Comparison of ENCODE assay signal across 1 cellular context in genomic region chr1:109792056-109792831, GRCh38.
TF ChIP-seq lines count a peak whose summit lies in the region.

No MANE protein-coding gene starts in this region.

TF ChIP-seq in SK-N-SH, 30 proteins besides CTCF, POLR2A, EP300 and RAD21 (continued from another document):
- TF ChIP-seq REST (IDR thresholded peaks at IDR 0.05; ENCODE audit: low read depth, low read length) (0 out of 2 replicates have a peak, but pooled peaks have one; percentile 42), SMC3 (IDR thresholded peaks at IDR 0.05; ENCODE audit: low read depth, low read length) (peak; percentile 62), RXRA (IDR thresholded peaks at IDR 0.05; ENCODE audit: borderline replicate concordance, low read depth) (peak; percentile 18; the same call in 1 of the 2 replicates), POLR2AphosphoS5 (IDR thresholded peaks at IDR 0.05; ENCODE audit: low read depth, low read length) (no peak), NFIC (IDR thresholded peaks at IDR 0.05; ENCODE audit: borderline replicate concordance) (peak; percentile 94), TCF12 (IDR thresholded peaks at IDR 0.05) (peak; percentile 66)
